ENCODE assay signal across 25 cellular contexts in the genomic region with DNA sequence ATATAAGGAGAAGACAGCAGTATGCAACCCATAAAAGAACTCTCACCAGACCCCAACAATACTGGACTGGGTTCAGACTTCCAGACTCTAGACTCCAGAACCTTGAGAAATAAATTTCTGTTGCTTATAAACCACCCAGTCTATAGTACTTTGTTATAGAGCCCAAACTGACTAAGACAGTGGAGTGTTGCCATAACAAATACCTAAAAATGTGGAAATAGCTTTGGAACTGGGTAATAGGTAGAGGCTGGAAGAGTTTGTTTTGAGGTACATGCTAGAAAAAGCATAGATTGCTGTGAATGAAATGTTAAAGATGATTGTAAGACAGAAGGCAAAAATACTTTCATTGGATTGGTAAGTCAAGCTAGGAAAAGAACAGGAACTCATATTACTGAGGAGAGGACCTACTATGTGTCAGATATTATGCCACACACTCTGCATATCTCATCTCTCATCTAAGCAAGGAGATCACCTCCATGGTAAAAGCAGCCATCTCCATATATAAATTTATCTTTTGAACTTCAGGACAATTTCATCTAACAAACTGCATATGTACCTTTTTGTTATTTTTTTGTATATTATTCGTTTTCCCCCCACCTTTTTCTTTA.
A peak's percentile ranks its signal among the peaks of the same experiment; 100 is the strongest.
DNase-seq lines count a peak whose midpoint lies in the region; ATAC-seq and TF ChIP-seq lines count a peak whose summit lies in the region.
"Had no signal": no experiment of that assay in that cellular context is flagged by ENCODE, and none has a peak within 500 bp of the region (broad histone marks: within the 10 kb centered on the region; RNA-seq: fewer than 3 reads in every experiment).

No MANE protein-coding gene starts in this region.

- no TSS peak for BruUV-seq in PC-9 (replicated peaks; lab: Mats Ljungman, UMichigan)

- no peaks in the 10 kb centered on the region for H3K27me3 ChIP-seq in PC-9 (ENCODE audit: insufficient read depth, low read depth)
- no peaks in the 10 kb centered on the region for H3K27me3 ChIP-seq in neutrophil
- H3K27me3 ChIP-seq: ovary, SJCRH30, tibial artery had no signal

- peaks cover 17% of the 10 kb centered on the region for H3F3A ChIP-seq in PC-9 (ENCODE audit: insufficient read depth, low read depth)

- H3K9me2 ChIP-seq in PC-9 (ENCODE audit: insufficient read depth) = no peaks in the 10 kb centered on the region

- H2AFZ ChIP-seq in PC-9 = no peak overlapping the region

- no peak overlapping the region for H3K4me3 ChIP-seq in PC-9
- no peak overlapping the region for H3K4me3 ChIP-seq in neutrophil (ENCODE audit: low read depth in 1 of 2, low read length in 1 of 2)
- H3K4me3 ChIP-seq: ovary, SJCRH30, tibial artery had no signal

- POLR2A ChIA-PET in PC-9 (lab: Charles Lee; ENCODE audit: unreplicated experiment) = interaction anchor here (0.6 kb wide), 1 partner anchor 11 kb away, joined by 9 read pairs; no protein-coding TSS in a partner anchor

- intact Hi-C loops in PC-9 (cut with micrococcal nuclease; ENCODE audit: unreplicated experiment) = no loop called here
- intact Hi-C loops in sciatic nerve (cut with DNase I) = no loop called here

- H3K9me3 ChIP-seq in PC-9 (ENCODE audit: insufficient read depth, low read depth) (peaks cover 15% of the 10 kb centered on the region), neutrophil (no peaks in the 10 kb centered on the region)
- H3K9me3 ChIP-seq: ovary, SJCRH30, tibial artery had no signal

- H3K27ac ChIP-seq in PC-9 = no peak overlapping the region
- peak overlapping the region; percentile 5 for H3K27ac ChIP-seq in neutrophil
- H3K27ac ChIP-seq in caudate nucleus (ENCODE audit: low read depth, low read length) = no peak overlapping the region
- H3K27ac ChIP-seq: KMS-11, ovary, SJCRH30, tibial artery, VCaP had no signal

- DNase-seq in EH (ENCODE audit: low read depth) (peak; percentile 39), PC-9 (peak in 1 of 2 experiments; percentile 65), fibroblast of peridontal ligament (ENCODE audit: extremely low read depth) (peak; percentile 40), caudate nucleus (lab: John Stamatoyannopoulos, UW) (no peak), sciatic nerve (ENCODE audit: low spot score) (no peak)
- DNase-seq: activated CD4-positive, alpha-beta T cell treated with anti-CD3 and anti-CD28 coated beads for 36 hours; activated CD8-positive, alpha-beta T cell treated with anti-CD3 and anti-CD28 coated beads for 36 hours; activated naive CD4-positive, alpha-beta T cell treated with anti-CD3 and anti-CD28 coated beads, Interleukin-2, amount 50 U/mL, for 16 hours; CD8-positive, alpha-beta T cell; effector CD4-positive, alpha-beta T cell; NCI-H1694; NCI-H446 treated with DMSO at 0.1 percent for 48 hours; NCI-H774; retina; SJCRH30; stimulated activated CD8-positive, alpha-beta memory T cell treated with anti-CD3 and anti-CD28 coated beads, Interleukin-4, amount 100 ng/mL, for 48 hours; T-helper 9 cell had no signal

- H3K36me3 ChIP-seq in PC-9 (ENCODE audit: low read depth) (no peaks in the 10 kb centered on the region), neutrophil (no peaks in the 10 kb centered on the region)
- H3K36me3 ChIP-seq: ovary, SJCRH30, tibial artery had no signal

- H3K4me2 ChIP-seq in PC-9 = peak overlapping the region; percentile 35
- H3K4me2 ChIP-seq: KMS-11 had no signal

- H3K4me1 ChIP-seq in PC-9 (replicated peaks; ENCODE audit: insufficient read depth) = peaks cover 42% of the 10 kb centered on the region
- peaks cover 70 to 80% of the 10 kb centered on the region in 2 experiments for H3K4me1 ChIP-seq in neutrophil (ENCODE audit: control insufficient read depth in 1 of 2, insufficient read depth in 1 of 2, low read depth in 1 of 2, low read length in 1 of 2)

- CTCF ChIA-PET in PC-9 (lab: Charles Lee) = no interaction called here

- ATAC-seq in HG03571 (IDR thresholded peaks at IDR 0.05; ENCODE audit: unreplicated experiment) (no peak), sciatic nerve (no peak), HG03442 (IDR thresholded peaks at IDR 0.05; ENCODE audit: unreplicated experiment) (no peak)
- ATAC-seq: activated CD4-positive, alpha-beta T cell treated with anti-CD3 and anti-CD28 coated beads for 36 hours; activated CD8-positive, alpha-beta T cell treated with anti-CD3 and anti-CD28 coated beads for 36 hours; CD8-positive, alpha-beta T cell; natural killer cell treated with Interleukin-12 subunit alpha and Interleukin-12 subunit beta and Interleukin-15 and Interleukin-18, amount 100 ng/mL, for 72 hours had no signal

- no peaks in the 10 kb centered on the region for H3K79me2 ChIP-seq in PC-9 (ENCODE audit: low read depth)

- H4K20me1 ChIP-seq in PC-9 (ENCODE audit: insufficient read depth) = no peaks in the 10 kb centered on the region

- TF ChIP-seq CTCF in PC-9 (conservative IDR thresholded peaks at IDR 0.05) (no peak), neutrophil (IDR thresholded peaks at IDR 0.05) (no peak)

Comparison
In these comparisons a context has a peak if more than half of its experiments do, and no peak if none do; other contexts are left out.
1. DNase-seq: peak in EH (single experiment) and fibroblast of peridontal ligament (single experiment); none in caudate nucleus (0 of 61) and sciatic nerve (single experiment).